22 cellular contexts compared by ENCODE assay signal in genomic region chr17:57699751-57700186, GRCh38. TPM values are rescaled to one million over a fixed set of nuclear protein-coding genes. Genes with fewer than 3 reads are reported as not detected.
"Had no signal": no experiment of that assay in that cellular context is flagged by ENCODE, and none has a peak within 500 bp of the region (broad histone marks: within the 10 kb centered on the region; RNA-seq: fewer than 3 reads in every experiment).

No MANE protein-coding gene starts in this region.

- ATAC-seq: activated naive CD4-positive, alpha-beta T cell treated with anti-CD3 and anti-CD28 coated beads, Interleukin-2, amount 50 U/mL, for 72 hours; esophagus mucosa; heart left ventricle; left ventricle myocardium superior; stimulated activated naive CD8-positive, alpha-beta T cell treated with anti-CD3 and anti-CD28 coated beads, Interleukin-15, Interleukin-2, amounts not matched to agents 100 U/mL and 50 U/mL, for 24 hours had no signal

- H3K9me3 ChIP-seq: heart left ventricle, ovary, suprapubic skin, upper lobe of left lung had no signal

- H3K4me3 ChIP-seq: heart left ventricle, ovary, suprapubic skin, upper lobe of left lung had no signal

- H3K4me1 ChIP-seq: suprapubic skin, upper lobe of left lung had no signal

- H3K27ac ChIP-seq: brain microvascular endothelial cell, heart left ventricle, ovary, suprapubic skin, upper lobe of left lung had no signal

- DNase-seq: activated B cell treated with CpG ODN at 0.5 μM for 24 hours; activated CD4-positive, alpha-beta T cell treated with anti-CD3 and anti-CD28 coated beads, Interleukin-2, amount 50 U/mL, for 1 hour; activated T-cell treated with anti-CD3 and anti-CD28 coated beads for 4 hours; amygdala; brain microvascular endothelial cell; cerebellar nuclear complex; dermis blood vessel endothelial cell; heart left ventricle; left ventricle myocardium superior; ovary; stimulated activated CD4-positive, alpha-beta T cell treated with anti-CD3 and anti-CD28 coated beads, Interleukin-4, amount 100 ng/mL, for 1 hour; stimulated activated CD8-positive, alpha-beta memory T cell treated with anti-CD3 and anti-CD28 coated beads, Interleukin-4, amount 100 ng/mL, for 48 hours; stimulated activated naive CD8-positive, alpha-beta T cell treated with anti-CD3 and anti-CD28 coated beads, Interleukin-15, Interleukin-2, amounts not matched to agents 100 U/mL and 50 U/mL, for 24 hours; T-helper 17 cell had no signal

- H3K36me3 ChIP-seq: brain microvascular endothelial cell, heart left ventricle, ovary, suprapubic skin, upper lobe of left lung had no signal

- H3K27me3 ChIP-seq: brain microvascular endothelial cell, heart left ventricle, ovary, upper lobe of left lung had no signal

RNA-seq across cellular contexts. Expression of gene CCDC182, which starts 45.3 kb away (rescaled TPM):
- total RNA-seq: activated B cell treated with CpG ODN at 0.5 μM for 24 hours; activated CD8-positive, alpha-beta memory T cell treated with anti-CD3 and anti-CD28 coated beads for 36 hours; activated naive CD4-positive, alpha-beta T cell treated with anti-CD3 and anti-CD28 coated beads, Interleukin-2, amount 50 U/mL, for 72 hours; dermis blood vessel endothelial cell; esophagus mucosa; frontal cortex; heart left ventricle; left ventricle myocardium superior; ovary; suprapubic skin; T-helper 17 cell; upper lobe of left lung had no signal
- polyA plus RNA-seq: heart left ventricle, keratinocyte, neural cell, ovary had no signal
